ENCODE assay signal across 8 cellular contexts in the genomic region with DNA sequence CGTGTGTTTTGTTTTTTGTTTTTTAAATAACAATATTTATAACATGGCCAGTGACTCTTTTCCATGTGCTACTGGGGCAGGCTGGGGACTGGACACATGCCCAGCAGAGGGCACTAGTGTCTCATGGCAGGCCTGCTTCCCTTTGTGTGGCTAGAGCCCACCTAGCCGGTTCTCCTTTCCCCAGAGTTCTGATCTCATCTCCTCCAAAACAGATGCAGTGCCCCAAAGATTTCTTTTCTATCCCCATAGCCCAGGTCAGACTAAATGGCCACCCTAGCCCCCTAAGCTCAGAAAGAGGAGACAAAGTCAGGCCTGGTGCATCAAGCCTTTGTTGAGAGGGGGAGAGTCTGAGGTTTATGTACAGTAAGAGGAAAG. TPM values are rescaled to one million over a fixed set of nuclear protein-coding genes. Genes with fewer than 3 reads are reported as not detected.
DNase-seq lines count a peak whose midpoint lies in the region; ATAC-seq, FAIRE-seq and TF ChIP-seq lines count a peak whose summit lies in the region.

No MANE protein-coding gene starts in this region.

- H3K27ac ChIP-seq in pancreas (no peak overlapping the region), tibial nerve (peak overlapping the region; percentile 26 to 81 (median 64))

- peaks cover 16% of the 10 kb centered on the region for H3K36me3 Mint-ChIP-seq in activated naive CD4-positive, alpha-beta T cell treated with anti-CD3 and anti-CD28 coated beads for 36 hours (ENCODE audit: low read depth)

- H3K27me3 Mint-ChIP-seq in activated naive CD4-positive, alpha-beta T cell treated with anti-CD3 and anti-CD28 coated beads for 36 hours (ENCODE audit: low read depth): no peaks in the 10 kb centered on the region

- ATAC-seq in pancreas (peak; percentile 61 to 91 (median 88)), GM21825 (IDR thresholded peaks at IDR 0.05; ENCODE audit: unreplicated experiment) (no peak)

- H3K9me3 ChIP-seq in pancreas (no peaks in the 10 kb centered on the region), tibial nerve (no peaks in the 10 kb centered on the region)

- H3K9me3 Mint-ChIP-seq in activated naive CD4-positive, alpha-beta T cell treated with anti-CD3 and anti-CD28 coated beads for 36 hours: no peaks in the 10 kb centered on the region

- H3K27me3 ChIP-seq in pancreas (no peaks in the 10 kb centered on the region), tibial nerve (no peaks in the 10 kb centered on the region)

- no peaks in the 10 kb centered on the region for H3K4me1 ChIP-seq in pancreas
- H3K4me1 ChIP-seq in tibial nerve: peaks cover 0 to 45% (median 15%) of the 10 kb centered on the region in 4 donors

- peak overlapping the region; percentile 71 for H3K27ac Mint-ChIP-seq in activated naive CD4-positive, alpha-beta T cell treated with anti-CD3 and anti-CD28 coated beads for 36 hours

- peaks cover 0 to 11% (median 0%) of the 10 kb centered on the region in 3 donors for H3K36me3 ChIP-seq in pancreas
- peaks cover 0 to 84% (median 0%) of the 10 kb centered on the region in 3 donors for H3K36me3 ChIP-seq in tibial nerve

- DNase-seq in ELR (ENCODE audit: low read depth) (peak; percentile 79), SK-N-DZ (ENCODE audit: low spot score) (peak; percentile 73), germinal center (ENCODE audit: low spot score) (peak; percentile 85), pancreas (peak in 5 of 6 donors; percentile 36 to 75 (median 67)), tibial nerve (ENCODE audit: low spot score in 2 of 2) (peak; percentile 76 to 88)
- DNase-seq in activated naive CD4-positive, alpha-beta T cell treated with anti-CD3 and anti-CD28 coated beads for 36 hours: peak; percentile 90

- no peak for TF ChIP-seq POLR2A in tibial nerve (IDR thresholded peaks at IDR 0.05)

- no peak overlapping the region for H3K4me3 Mint-ChIP-seq in activated naive CD4-positive, alpha-beta T cell treated with anti-CD3 and anti-CD28 coated beads for 36 hours

- intact Hi-C loops in activated naive CD4-positive, alpha-beta T cell treated with anti-CD3 and anti-CD28 coated beads for 36 hours (cut with micrococcal nuclease): loop anchor here (1.0 to 2.0 kb wide), 6 partner anchors 19 to 194 kb away; a partner anchor contains a TSS
- intact Hi-C loops in pancreas (cut with DNase I): loop anchor here in 1 of 3 donors (10.0 kb wide), 1 partner anchor 60 kb away; a partner anchor contains a TSS

- WGBS in pancreas, 2 donors: 21 to 23% methylated on average over 2 of the region's 2 CpGs
- WGBS in tibial nerve, 2 donors: 0 to 3% methylated on average over 2 of the region's 2 CpGs

- FAIRE-seq in pancreas (lab: Jason Lieb, UNC): no peak

- no peak overlapping the region for H3K4me3 ChIP-seq in pancreas
- no peak overlapping the region for H3K4me3 ChIP-seq in tibial nerve

- TF ChIP-seq EP300 in tibial nerve (IDR thresholded peaks at IDR 0.05): peak in 1 of 2 donors; percentile 68

- peak; percentile 96 for TF ChIP-seq CTCF in LNCAP (IDR thresholded peaks at IDR 0.05)
- peak; percentile 54 to 93 (median 82) for TF ChIP-seq CTCF in pancreas (IDR thresholded peaks at IDR 0.05)
- TF ChIP-seq CTCF in tibial nerve (IDR thresholded peaks at IDR 0.05): peak; percentile 89 to 98 (median 94)

- H3K4me1 Mint-ChIP-seq in activated naive CD4-positive, alpha-beta T cell treated with anti-CD3 and anti-CD28 coated beads for 36 hours (ENCODE audit: low read depth): peaks cover 29% of the 10 kb centered on the region

- CTCF ChIA-PET in activated naive CD4-positive, alpha-beta T cell treated with anti-CD3 and anti-CD28 coated beads for 36 hours (lab: Charles Lee): interaction anchor here (0.6 to 18.5 kb wide), 21 partner anchors 8 to 184 kb away, joined by 3 to 450 read pairs (median 4); a partner anchor contains a TSS

RNA-seq across cellular contexts. Expression of a gene that starts 21.2 kb away (rescaled TPM):
- 11.2 and 12.7 TPM in 2 replicates for polyA plus RNA-seq in SK-N-DZ (2014; cell fraction: cytosol; rRNA removed)
- 60.3 and 78.8 TPM in 2 replicates for polyA plus RNA-seq in SK-N-DZ (2014; cell fraction: nucleus; rRNA removed)
- 1 to 10 TPM; 7.2 to 7.7 TPM for total RNA-seq in activated naive CD4-positive, alpha-beta T cell treated with anti-CD3 and anti-CD28 coated beads for 36 hours
- total RNA-seq in pancreas: 10 to 100 TPM; 11.2 to 19.9 (median 13.2) TPM
- 10 to 100 TPM; 44.9 to 58.3 TPM for polyA plus RNA-seq in pancreas
- 10 to 100 TPM; 18.1 to 36.0 (median 21.4) TPM for total RNA-seq in tibial nerve

RNA-seq across cellular contexts. Expression of a gene that starts 39.2 kb away (rescaled TPM):
- polyA plus RNA-seq in SK-N-DZ (2014; cell fraction: cytosol; rRNA removed): 0.10 and 0.48 TPM in 2 replicates
- 0.25 TPM in 1 of 2 replicates, not detected in the other for polyA plus RNA-seq in SK-N-DZ (2014; cell fraction: nucleus; rRNA removed)
- total RNA-seq in activated naive CD4-positive, alpha-beta T cell treated with anti-CD3 and anti-CD28 coated beads for 36 hours: under 1 TPM in 1 of 2 experiments, not detected in 1; 0.12 TPM
- total RNA-seq in pancreas: 1 to 10 TPM in 2 of 6 donors, under 1 TPM in 4; 0.49 to 1.7 (median 0.83) TPM
- polyA plus RNA-seq in pancreas: under 1 TPM; 0.56 to 0.65 TPM
- under 1 TPM in 3 of 4 donors, not detected in 1; 0.42 to 0.98 (median 0.44) TPM for total RNA-seq in tibial nerve

Comparison
In these comparisons a context has a peak if more than half of its experiments do, and no peak if none do; other contexts are left out.
1. H3K27ac ChIP-seq: peak in tibial nerve (4 of 4); none in pancreas (0 of 4).
2. Peak in every context shown above with its lines, with median percentiles within 50 percentile points of each other: DNase-seq and CTCF ChIP-seq.